21 cellular contexts compared by ENCODE assay signal in the genomic region with DNA sequence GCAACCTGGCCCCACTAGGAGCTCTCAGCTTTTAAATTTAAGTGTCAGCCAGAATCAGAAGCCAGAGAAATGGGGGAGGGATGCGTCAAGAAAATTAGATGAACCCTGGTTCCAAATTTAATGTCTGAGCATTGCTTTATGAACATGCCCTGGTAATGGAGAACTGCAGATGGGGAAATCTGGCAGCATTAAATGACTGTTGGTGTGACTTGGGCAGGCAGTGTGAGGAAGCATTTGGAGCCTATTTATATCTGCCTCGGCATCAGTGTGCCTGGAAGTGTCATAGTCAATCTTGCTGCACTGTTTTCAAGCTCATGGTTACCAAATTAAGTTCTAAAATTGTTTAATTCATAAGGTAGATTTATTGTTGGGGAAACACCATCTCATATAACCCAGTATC. TPM values are rescaled to one million over a fixed set of nuclear protein-coding genes. Genes with fewer than 3 reads are reported as not detected.
DNase-seq lines count a peak whose midpoint lies in the region; ATAC-seq and TF ChIP-seq lines count a peak whose summit lies in the region.
"Had no signal": no experiment of that assay in that cellular context is flagged by ENCODE, and none has a peak within 500 bp of the region (broad histone marks: within the 10 kb centered on the region; RNA-seq: fewer than 3 reads in every experiment).

No MANE protein-coding gene starts in this region.

- H3K4me3 ChIP-seq in skeletal muscle tissue (ENCODE audit: low read length in 3 of 3), result no peak overlapping the region
- H3K4me3 ChIP-seq: A549 had no signal

- H3K27me3 ChIP-seq in skeletal muscle tissue (ENCODE audit: control insufficient read depth in 3 of 3, insufficient read depth in 3 of 3, low read length in 3 of 3), result no peaks in the 10 kb centered on the region

- no peak for ATAC-seq in activated T-helper 17 cell treated with anti-CD3 and anti-CD28 coated beads, Interleukin-2, amount 50 U/mL, for 72 hours (replicated peaks)
- no peak for ATAC-seq in HG03442 (IDR thresholded peaks at IDR 0.05; ENCODE audit: unreplicated experiment)
- ATAC-seq: A549, PC-3 had no signal

- H3K36me3 ChIP-seq in skeletal muscle tissue (ENCODE audit: control insufficient read depth in 3 of 3, insufficient read depth in 3 of 3, low read length in 3 of 3), result peaks cover 19 to 24% (median 20%) of the 10 kb centered on the region in 3 donors

- H3K4me3 Mint-ChIP-seq in activated CD4-positive, alpha-beta T cell treated with anti-CD3 and anti-CD28 coated beads, Interleukin-2, amount 10 ng/mL, durations not matched to agents 7 days and 5 days, result no peak overlapping the region
- H3K4me3 Mint-ChIP-seq in activated T-helper 17 cell treated with anti-CD3 and anti-CD28 coated beads, Interleukin-2, amount 50 U/mL, for 72 hours, result no peak overlapping the region
- H3K4me3 Mint-ChIP-seq: CD8-positive, alpha-beta memory T cell had no signal

- CTCF ChIA-PET in activated CD4-positive, alpha-beta T cell treated with anti-CD3 and anti-CD28 coated beads, Interleukin-2, amount 10 ng/mL, durations not matched to agents 7 days and 5 days (lab: Charles Lee), result interaction anchor here (0.9 kb wide), 1 partner anchor 17 kb away, joined by 3 read pairs; no protein-coding TSS in a partner anchor

- H3K4me1 ChIP-seq in skeletal muscle tissue (ENCODE audit: control insufficient read depth in 3 of 3, insufficient read depth in 3 of 3, low read length in 3 of 3), result peaks cover 10 to 29% (median 18%) of the 10 kb centered on the region in 3 donors
- H3K4me1 ChIP-seq: A549 had no signal

- peaks cover 12% of the 10 kb centered on the region for H3K4me1 Mint-ChIP-seq in activated CD4-positive, alpha-beta T cell treated with anti-CD3 and anti-CD28 coated beads, Interleukin-2, amount 10 ng/mL, durations not matched to agents 7 days and 5 days
- peaks cover 19% of the 10 kb centered on the region for H3K4me1 Mint-ChIP-seq in activated T-helper 17 cell treated with anti-CD3 and anti-CD28 coated beads, Interleukin-2, amount 50 U/mL, for 72 hours

- H3K27ac Mint-ChIP-seq in activated CD4-positive, alpha-beta T cell treated with anti-CD3 and anti-CD28 coated beads, Interleukin-2, amount 10 ng/mL, durations not matched to agents 7 days and 5 days, result peak overlapping the region; percentile 34
- peak overlapping the region; percentile 65 for H3K27ac Mint-ChIP-seq in activated T-helper 17 cell treated with anti-CD3 and anti-CD28 coated beads, Interleukin-2, amount 50 U/mL, for 72 hours

- peaks cover 24% of the 10 kb centered on the region for H3K36me3 Mint-ChIP-seq in activated CD4-positive, alpha-beta T cell treated with anti-CD3 and anti-CD28 coated beads, Interleukin-2, amount 10 ng/mL, durations not matched to agents 7 days and 5 days (ENCODE audit: low read depth)
- peaks cover 46% of the 10 kb centered on the region for H3K36me3 Mint-ChIP-seq in activated T-helper 17 cell treated with anti-CD3 and anti-CD28 coated beads, Interleukin-2, amount 50 U/mL, for 72 hours (ENCODE audit: low read depth)

- POLR2A ChIA-PET in activated CD4-positive, alpha-beta T cell treated with anti-CD3 and anti-CD28 coated beads, Interleukin-2, amount 10 ng/mL, durations not matched to agents 7 days and 5 days (lab: Charles Lee), result no interaction called here

- DNase-seq in activated CD4-positive, alpha-beta T cell treated with anti-CD3 and anti-CD28 coated beads, Interleukin-2, amount 10 ng/mL, durations not matched to agents 7 days and 5 days, result no peak
- DNase-seq in activated CD4-positive, alpha-beta T cell treated with anti-CD3 and anti-CD28 coated beads, Interleukin-2, amount 50 U/mL, for 48 hours, result no peak
- DNase-seq in medulla oblongata (ENCODE audit: extremely low spot score), result peak; percentile 13
- no peak for DNase-seq in GM10266 (ENCODE audit: extremely low spot score)
- DNase-seq in retina, result no peak
- DNase-seq: CD8-positive, alpha-beta memory T cell; DMS53; EL; KG1; NCI-H1417; NCI-H187; NCI-H2107; NCI-H524 treated with DMSO at 0.1 percent for 48 hours; PC-3; SIG-M5 had no signal

- TF ChIP-seq CTCF in GM10266 (IDR thresholded peaks at IDR 0.05; ENCODE audit: control insufficient read depth, insufficient read depth, low read depth, missing control alignments), result no peak

- no peaks in the 10 kb centered on the region for H3K9me3 ChIP-seq in skeletal muscle tissue (ENCODE audit: control insufficient read depth in 3 of 3, low read length in 3 of 3)
- H3K9me3 ChIP-seq: A549 had no signal

- H3K9me3 Mint-ChIP-seq in activated CD4-positive, alpha-beta T cell treated with anti-CD3 and anti-CD28 coated beads, Interleukin-2, amount 10 ng/mL, durations not matched to agents 7 days and 5 days, result no peaks in the 10 kb centered on the region
- no peaks in the 10 kb centered on the region for H3K9me3 Mint-ChIP-seq in activated T-helper 17 cell treated with anti-CD3 and anti-CD28 coated beads, Interleukin-2, amount 50 U/mL, for 72 hours
- H3K9me3 Mint-ChIP-seq: CD8-positive, alpha-beta memory T cell had no signal

- peak overlapping the region; percentile 71 for H3K27ac ChIP-seq in skeletal muscle tissue (ENCODE audit: low read depth, low read length)
- H3K27ac ChIP-seq: A549, RWPE1 had no signal

- H3K9ac ChIP-seq in skeletal muscle tissue (ENCODE audit: low read depth in 1 of 3, low read length in 3 of 3), result no peak overlapping the region

- H3K27me3 Mint-ChIP-seq in activated CD4-positive, alpha-beta T cell treated with anti-CD3 and anti-CD28 coated beads, Interleukin-2, amount 10 ng/mL, durations not matched to agents 7 days and 5 days, result no peaks in the 10 kb centered on the region
- H3K27me3 Mint-ChIP-seq in activated T-helper 17 cell treated with anti-CD3 and anti-CD28 coated beads, Interleukin-2, amount 50 U/mL, for 72 hours, result no peaks in the 10 kb centered on the region
- H3K27me3 Mint-ChIP-seq: CD8-positive, alpha-beta memory T cell had no signal

RNA-seq across cellular contexts. Expression of a gene that starts 29.0 kb away (rescaled TPM):
- not detected for total RNA-seq in activated CD4-positive, alpha-beta T cell treated with anti-CD3 and anti-CD28 coated beads, Interleukin-2, amount 10 ng/mL, durations not matched to agents 7 days and 5 days
- 1 to 10 TPM; 1.6 to 6.8 TPM for total RNA-seq in activated T-helper 17 cell treated with anti-CD3 and anti-CD28 coated beads, Interleukin-2, amount 50 U/mL, for 72 hours
- not detected for total RNA-seq in skeletal muscle tissue
- total RNA-seq: CD8-positive, alpha-beta memory T cell; H1 had no signal

RNA-seq across cellular contexts. Expression of a gene that starts 47.7 kb away (rescaled TPM):
- total RNA-seq in activated CD4-positive, alpha-beta T cell treated with anti-CD3 and anti-CD28 coated beads, Interleukin-2, amount 10 ng/mL, durations not matched to agents 7 days and 5 days, result not detected
- total RNA-seq in activated T-helper 17 cell treated with anti-CD3 and anti-CD28 coated beads, Interleukin-2, amount 50 U/mL, for 72 hours, result under 1 TPM; 0.37 to 0.67 TPM
- total RNA-seq in skeletal muscle tissue, result 28.7 TPM

Comparison
In these comparisons a context has a peak if more than half of its experiments do, and no peak if none do; other contexts are left out.
1. RNA of a gene that starts 47.7 kb away (total RNA-seq): 28.7 TPM in skeletal muscle tissue (single experiment); 0.37 to 0.67 TPM in activated T-helper 17 cell treated with anti-CD3 and anti-CD28 coated beads, Interleukin-2, amount 50 U/mL, for 72 hours and not detected in activated CD4-positive, alpha-beta T cell treated with anti-CD3 and anti-CD28 coated beads, Interleukin-2, amount 10 ng/mL, durations not matched to agents 7 days and 5 days; every median in the first group is over 10 times any median in the second.